In genomic region chr11:18000760-18001159, GRCh38 we compare ENCODE assay signal across 21 cellular contexts. TPM values are rescaled to one million over a fixed set of nuclear protein-coding genes. Genes with fewer than 3 reads are reported as not detected.
A peak's percentile ranks its signal among the peaks of the same experiment; 100 is the strongest.
DNase-seq lines count a peak whose midpoint lies in the region; ATAC-seq, FAIRE-seq and TF ChIP-seq lines count a peak whose summit lies in the region.
"Had no signal": no experiment of that assay in that cellular context is flagged by ENCODE, and none has a peak within 500 bp of the region (broad histone marks: within the 10 kb centered on the region; RNA-seq: fewer than 3 reads in every experiment).

No MANE protein-coding gene starts in this region.

- TF ChIP-seq CTCF in right lobe of liver (IDR thresholded peaks at IDR 0.05), result no peak
- no peak for TF ChIP-seq CTCF in testis (IDR thresholded peaks at IDR 0.05)
- TF ChIP-seq CTCF in stomach (IDR thresholded peaks at IDR 0.05), result no peak

- DNase-seq in right lobe of liver, result no peak
- DNase-seq in frontal cortex (ENCODE audit: low spot score in 2 of 2), result no peak
- no peak for DNase-seq in testis
- no peak for DNase-seq in stomach
- DNase-seq: activated CD4-positive, alpha-beta T cell treated with anti-CD3 and anti-CD28 coated beads, Interleukin-2, amount 50 U/mL, for 1 hour; activated T-cell treated with anti-CD3 and anti-CD28 coated beads, Interleukin-2, amount 50 U/mL, for 24 hours; effector memory CD8-positive, alpha-beta T cell; Karpas-422; naive thymus-derived CD8-positive, alpha-beta T cell; NCI-H1092 treated with DMSO at 0.1 percent for 48 hours; NCI-H526 treated with DMSO at 0.1 percent for 48 hours; SHP77; stimulated activated CD4-positive, alpha-beta T cell treated with anti-CD3 and anti-CD28 coated beads, Interleukin-2, amount 100 ng/mL, for 24 hours; T-helper 1 cell had no signal

- H3K4me3 ChIP-seq in right lobe of liver (no peak overlapping the region), testis (no peak overlapping the region), stomach (no peak overlapping the region)

- H3K27me3 ChIP-seq in right lobe of liver, result no peaks in the 10 kb centered on the region
- H3K27me3 ChIP-seq in testis, result no peaks in the 10 kb centered on the region
- no peaks in the 10 kb centered on the region for H3K27me3 ChIP-seq in stomach

- H3K4me1 ChIP-seq in right lobe of liver (peaks cover 0 to 16% (median 0%) of the 10 kb centered on the region in 4 donors), testis (no peaks in the 10 kb centered on the region), stomach (no peaks in the 10 kb centered on the region)
- H3K4me1 ChIP-seq: parathyroid adenoma had no signal

- 82% methylated on average over 1 of the region's 1 CpG for WGBS in right lobe of liver (ENCODE audit: insufficient coverage, low coverage, low lambda C conversion rate, missing lambda C conversion rate)
- WGBS in testis, 2 donors, result 96 to 100% methylated on average over 1 of the region's 1 CpG
- 92 to 100% (median 95%) methylated on average over 1 of the region's 1 CpG for WGBS in stomach, 5 donors

- peaks cover 0 to 2% (median 0%) of the 10 kb centered on the region in 4 donors for H3K36me3 ChIP-seq in right lobe of liver
- H3K36me3 ChIP-seq in testis (ENCODE audit: low read depth, missing control alignments), result no peaks in the 10 kb centered on the region
- peaks cover 22 to 100% (median 94%) of the 10 kb centered on the region in 4 donors for H3K36me3 ChIP-seq in stomach

- H3K27ac ChIP-seq in right lobe of liver, result peak overlapping the region in 1 of 3 donors; percentile 39
- no peak overlapping the region for H3K27ac ChIP-seq in testis
- no peak overlapping the region for H3K27ac ChIP-seq in stomach
- H3K27ac ChIP-seq: parathyroid adenoma had no signal

- no peaks in the 10 kb centered on the region for H3K9me3 ChIP-seq in right lobe of liver
- no peaks in the 10 kb centered on the region for H3K9me3 ChIP-seq in testis
- no peaks in the 10 kb centered on the region for H3K9me3 ChIP-seq in stomach

- TF ChIP-seq EP300 in stomach (IDR thresholded peaks at IDR 0.05), result no peak

- peak; percentile 85 for ATAC-seq in GM19025 (IDR thresholded peaks at IDR 0.05; ENCODE audit: low read depth, unreplicated experiment)
- peak; percentile 95 for ATAC-seq in GM21786 (IDR thresholded peaks at IDR 0.05; ENCODE audit: unreplicated experiment)
- ATAC-seq in HG03135 (IDR thresholded peaks at IDR 0.05; ENCODE audit: unreplicated experiment), result peak; percentile 82
- peak; percentile 85 to 96 (median 93) for ATAC-seq in right lobe of liver
- ATAC-seq in GM19035 (IDR thresholded peaks at IDR 0.05; ENCODE audit: unreplicated experiment), result no peak
- ATAC-seq: effector memory CD8-positive, alpha-beta T cell; HCT116; naive thymus-derived CD8-positive, alpha-beta T cell had no signal

- no peak for FAIRE-seq in frontal cortex (lab: Jason Lieb, UNC)
- FAIRE-seq: urothelium cell line had no signal

- intact Hi-C loops in right lobe of liver (cut with DNase I), result no loop called here
- intact Hi-C loops in testis (cut with DNase I; ENCODE audit: low total_unique reads), result no loop called here
- intact Hi-C loops in stomach (cut with DNase I; ENCODE audit: low total_unique reads), result no loop called here

- TF ChIP-seq POLR2A in right lobe of liver (IDR thresholded peaks at IDR 0.05) (no peak), testis (IDR thresholded peaks at IDR 0.05) (no peak), stomach (IDR thresholded peaks at IDR 0.05) (no peak)

RNA-seq across cellular contexts. Expression of gene SERGEF, which starts 12.1 kb away (rescaled TPM):
- total RNA-seq in right lobe of liver (10 to 100 TPM in 4 of 6 experiments, 1 to 10 TPM in 2; 8.4 to 19.5 (median 15.8) TPM), frontal cortex (65.2 TPM), testis (10 to 100 TPM; 12.5 to 23.1 TPM), stomach (100 to 1,000 TPM in 1 of 5 donors, 10 to 100 TPM in 2, 1 to 10 TPM in 1, not detected in 1; 9.3 to 158 (median 20.5) TPM)
- polyA plus RNA-seq in testis (ENCODE audit: insufficient read depth, low read depth, low replicate concordance) (37.5 TPM), stomach (100 to 1,000 TPM in 1 of 3 donors, 10 to 100 TPM in 2; 73.5 to 101 (median 86.0) TPM)

RNA-seq across cellular contexts. Expression of gene TPH1, which starts 45.3 kb away (rescaled TPM):
- total RNA-seq in right lobe of liver (under 1 TPM in 5 of 6 experiments, not detected in 1; 0.07 to 0.25 (median 0.12) TPM), frontal cortex (0.41 TPM), testis (1 to 10 TPM; 1.7 to 1.9 TPM), stomach (10 to 100 TPM in 2 of 5 donors, 1 to 10 TPM in 2, not detected in 1; 2.3 to 23.1 (median 11.2) TPM)
- polyA plus RNA-seq in testis (ENCODE audit: insufficient read depth, low read depth, low replicate concordance) (1.0 TPM), stomach (1 to 10 TPM in 2 of 3 donors, under 1 TPM in 1; 0.75 to 3.1 (median 1.5) TPM)
